8 cellular contexts compared by ENCODE assay signal in genomic region chr3:129026728-129027543, GRCh38. TPM values are rescaled to one million over a fixed set of nuclear protein-coding genes. Genes with fewer than 3 reads are reported as not detected.
DNase-seq lines count a peak whose midpoint lies in the region; ATAC-seq and TF ChIP-seq lines count a peak whose summit lies in the region.

No MANE protein-coding gene starts in this region.

- H3K4me3 ChIP-seq in ectodermal cell (ENCODE audit: insufficient read depth, low read depth, low read length): peak overlapping the region; percentile 27
- peak overlapping the region; percentile 7 for H3K4me3 ChIP-seq in lung

- H3K27me3 ChIP-seq in ectodermal cell (ENCODE audit: control insufficient read depth, insufficient read depth, low read length, poor library complexity, severe bottlenecking) (peaks cover 15% of the 10 kb centered on the region), lung (ENCODE audit: control insufficient read depth, insufficient read depth) (no peaks in the 10 kb centered on the region)

- TF ChIP-seq CTCF in lung (IDR thresholded peaks at IDR 0.05; ENCODE audit: control extremely low read depth, extremely low read depth): peak; percentile 57

- DNase-seq in C1 segment of cervical spinal cord (lab: John Stamatoyannopoulos, UW) (peak in 12 of 14 donors; percentile 30 to 81 (median 65)), GM19240 (ENCODE audit: insufficient read length, low spot score) (peak; percentile 99), NCI-H526 treated with DMSO at 0.1 percent for 48 hours (lab: John Stamatoyannopoulos, UW) (peak; percentile 81), lung (ENCODE audit: low spot score) (peak; percentile 89)
- DNase-seq in activated CD4-positive, alpha-beta T cell treated with anti-CD3 and anti-CD28 coated beads, Interleukin-2, amount 50 U/mL, for 48 hours: peak; percentile 89 to 91
- DNase-seq in stimulated activated CD4-positive, alpha-beta T cell treated with anti-CD3 and anti-CD28 coated beads, TNF-alpha, amount 100 ng/mL, for 24 hours (ENCODE audit: low read depth in 3 of 3): peak; percentile 83 to 87 (median 84)

- 16 to 17% methylated on average over 54 of the region's 54 CpGs for WGBS in ectodermal cell, 2 experiments
- 5 to 7% methylated on average over 53 to 54 of the region's 54 CpGs for WGBS in lung, 2 donors

- H3K9me3 ChIP-seq in ectodermal cell (ENCODE audit: control insufficient read depth, low read length): no peaks in the 10 kb centered on the region
- no peaks in the 10 kb centered on the region for H3K9me3 ChIP-seq in lung (ENCODE audit: control insufficient read depth in 2 of 2, insufficient read depth in 1 of 2, low read length in 1 of 2)

- H3K4me1 ChIP-seq in ectodermal cell (ENCODE audit: control insufficient read depth, insufficient read depth, low read length) (no peaks in the 10 kb centered on the region), lung (ENCODE audit: control insufficient read depth in 2 of 2, insufficient read depth in 2 of 2, low read length in 2 of 2) (peaks cover 8 to 11% of the 10 kb centered on the region in 2 donors)

- H3K27ac ChIP-seq in ectodermal cell (ENCODE audit: insufficient read depth, low read depth, low read length, poor library complexity, severe bottlenecking) (no peak overlapping the region), lung (ENCODE audit: low read depth in 1 of 2, low read length in 1 of 2) (peak overlapping the region; percentile 2 to 73)

- peak; percentile 97 for ATAC-seq in HG03457 (IDR thresholded peaks at IDR 0.05; ENCODE audit: unreplicated experiment)
- ATAC-seq in lung (ENCODE audit: insufficient read depth, low FRiP score): peak; percentile 97

- H3K36me3 ChIP-seq in ectodermal cell (ENCODE audit: control insufficient read depth, insufficient read depth, low read length) (no peaks in the 10 kb centered on the region), lung (ENCODE audit: control insufficient read depth in 2 of 2, insufficient read depth in 2 of 2, low read length in 2 of 2) (peaks cover 0 to 5% of the 10 kb centered on the region in 2 donors)

RNA-seq across cellular contexts. Expression of gene EFCC1, which starts 25.8 kb away (rescaled TPM):
- 8.2 TPM for polyA plus RNA-seq in ectodermal cell (2013, experiment 1 of 4)
- polyA plus RNA-seq in ectodermal cell (2013, experiment 2 of 4): 6.5 TPM
- 8.1 TPM for polyA plus RNA-seq in ectodermal cell (2013, experiment 3 of 4)
- 9.9 TPM for polyA plus RNA-seq in ectodermal cell (2013, experiment 4 of 4)
- total RNA-seq in lung: 1 to 10 TPM; 5.2 to 7.4 TPM
- polyA plus RNA-seq in lung: 10 to 100 TPM in 1 of 2 donors, 1 to 10 TPM in 1; 3.2 to 10.0 TPM

RNA-seq across cellular contexts. Expression of gene CFAP92, which starts 33.1 kb away (rescaled TPM):
- 8.3 TPM for polyA plus RNA-seq in ectodermal cell (2013, experiment 1 of 4)
- 6.3 TPM for polyA plus RNA-seq in ectodermal cell (2013, experiment 2 of 4)
- polyA plus RNA-seq in ectodermal cell (2013, experiment 3 of 4): 6.1 TPM
- polyA plus RNA-seq in ectodermal cell (2013, experiment 4 of 4): 11.0 TPM
- total RNA-seq in lung: 1 to 10 TPM; 4.1 to 4.9 TPM
- 1 to 10 TPM; 1.2 to 1.3 TPM for polyA plus RNA-seq in lung

RNA-seq across cellular contexts. Expression of gene GP9, which starts 33.6 kb away (rescaled TPM):
- polyA plus RNA-seq in ectodermal cell (2013, experiment 1 of 4): not detected
- polyA plus RNA-seq in ectodermal cell (2013, experiment 2 of 4): not detected
- not detected for polyA plus RNA-seq in ectodermal cell (2013, experiment 3 of 4)
- polyA plus RNA-seq in ectodermal cell (2013, experiment 4 of 4): not detected
- 1 to 10 TPM in 1 of 2 donors, under 1 TPM in 1; 0.40 to 3.0 TPM for total RNA-seq in lung
- polyA plus RNA-seq in lung: 1 to 10 TPM; 1.3 to 6.2 TPM
